ENCODE assay signal across 21 cellular contexts in genomic region chr1:13818926-13819325, GRCh38.
A peak's percentile ranks its signal among the peaks of the same experiment; 100 is the strongest.
DNase-seq lines count a peak whose midpoint lies in the region; ATAC-seq, FAIRE-seq and TF ChIP-seq lines count a peak whose summit lies in the region.
"Had no signal": no experiment of that assay in that cellular context is flagged by ENCODE, and none has a peak within 500 bp of the region (broad histone marks: within the 10 kb centered on the region; RNA-seq: fewer than 3 reads in every experiment).

No MANE protein-coding gene starts in this region.

- no peak for FAIRE-seq in K562 (lab: Jason Lieb, UNC)
- no peak for FAIRE-seq in GM19239 (lab: Jason Lieb, UNC)
- FAIRE-seq: A549, D721Med, GM12892, HTR-8/SVneo had no signal

- H3K79me2 ChIP-seq in K562 (ENCODE audit: control insufficient read depth, insufficient read depth, low read length), result no peaks in the 10 kb centered on the region

- no peak for DNase-seq in K562 (ENCODE audit: extremely low read depth in 1 of 4, low spot score in 3 of 4)
- peak; percentile 55 for DNase-seq in coronary artery (ENCODE audit: low spot score)
- peak; percentile 72 for DNase-seq in mesenteric fat pad (ENCODE audit: low spot score)
- no peak for DNase-seq in Ammon's horn (ENCODE audit: low spot score)
- no peak for DNase-seq in GM19239 (ENCODE audit: insufficient read length, low spot score)
- DNase-seq: AML-193; Caco-2; CD8-positive, alpha-beta memory T cell; DMS79; GDM1; GOT3; H7; HFFc6; KG1 had no signal

- TF ChIP-seq EP300 in K562 (IDR thresholded peaks at IDR 0.05; ENCODE audit: low read length), result no peak

- H3K4me2 ChIP-seq in K562 (ENCODE audit: insufficient read depth, low read length), result no peak overlapping the region
- H3K4me2 ChIP-seq: A549, BLaER1 had no signal

- no peak for ATAC-seq in K562
- no peak for ATAC-seq in HG02571 (IDR thresholded peaks at IDR 0.05; ENCODE audit: unreplicated experiment)
- ATAC-seq: A549, HCT116 had no signal

- peaks cover 7% of the 10 kb centered on the region; the same call in 1 of the 2 replicates for H4K20me1 ChIP-seq in K562 (replicated peaks; ENCODE audit: control insufficient read depth, insufficient read depth, low read length)

- 58% methylated on average over 7 of the region's 7 CpGs for WGBS in K562 (ENCODE audit: insufficient coverage, low coverage, missing lambda C conversion rate)

- TF ChIP-seq CTCF in K562 (IDR thresholded peaks at IDR 0.05 in 2 of 3, conservative IDR thresholded peaks at IDR 0.05 in 1 of 3; ENCODE audit: insufficient read depth in 2 of 3, low read depth in 1 of 3, low read length in 3 of 3) (no peak), coronary artery (IDR thresholded peaks at IDR 0.05) (no peak)

- H3K27ac ChIP-seq in K562 (ENCODE audit: extremely low read depth, low read depth, low read length), result no peak overlapping the region
- no peak overlapping the region for H3K27ac ChIP-seq in coronary artery
- H3K27ac ChIP-seq: A549, BLaER1 had no signal

- peaks cover 0 to 6% of the 10 kb centered on the region in 2 experiments; a peak in 2 of 5 replicates for H3K4me1 ChIP-seq in K562 (replicated peaks in 1 of 2; ENCODE audit: control insufficient read depth in 2 of 2, insufficient read depth in 2 of 2, low read length in 2 of 2)
- H3K4me1 ChIP-seq: A549, BLaER1, Caco-2 had no signal

- peaks cover 3 to 38% of the 10 kb centered on the region in 2 experiments; a peak in 3 of 5 replicates for H3K27me3 ChIP-seq in K562 (ENCODE audit: control insufficient read depth in 2 of 2, insufficient read depth in 2 of 2, low read length in 2 of 2)
- H3K27me3 ChIP-seq: BLaER1 had no signal

- CTCF ChIA-PET in K562 (lab: Yijun Ruan, JAX; ENCODE audit: low intra/inter-chr PET ratio), result no interaction called here

- intact Hi-C loops in K562 (cut with micrococcal nuclease), result no loop called here

- no peak for TF ChIP-seq RAD21 in K562 (CRISPR knock-in tag; conservative IDR thresholded peaks at IDR 0.05 in 1 of 2, IDR thresholded peaks at IDR 0.05 in 1 of 2)

- POLR2A ChIA-PET in K562 (lab: Yijun Ruan, JAX), result interaction anchor here (1.5 kb wide), 1 partner anchor 23 kb away, joined by 4 read pairs; no protein-coding TSS in a partner anchor

- no peak overlapping the region for H2AFZ ChIP-seq in K562 (ENCODE audit: low read depth, low read length)

- no peaks in the 10 kb centered on the region for H3K9me1 ChIP-seq in K562 (ENCODE audit: control insufficient read depth, insufficient read depth, low read length)

- no peaks in the 10 kb centered on the region for H3K9me3 ChIP-seq in K562 (replicated peaks; ENCODE audit: control insufficient read depth, insufficient read depth, low read depth, low read length)
- H3K9me3 ChIP-seq: A549, BLaER1, Caco-2 had no signal

- BruUV-seq in K562 (replicated peaks; lab: Mats Ljungman, UMichigan), result no TSS peak

- no peak overlapping the region for H3K9ac ChIP-seq in K562 (ENCODE audit: insufficient read depth in 1 of 2, low read depth in 2 of 2, low read length in 2 of 2)
- H3K9ac ChIP-seq: BLaER1 had no signal

- H3K36me3 ChIP-seq in K562 (ENCODE audit: control insufficient read depth, insufficient read depth, low read length), result no peaks in the 10 kb centered on the region

- in situ Hi-C loops in K562 (cut with MboI), result no loop called here

- no peak overlapping the region for H3K4me3 ChIP-seq in K562
- H3K4me3 ChIP-seq in coronary artery, result no peak overlapping the region
- H3K4me3 ChIP-seq: A549, BLaER1 had no signal

- TF ChIP-seq POLR2A in K562 (conservative IDR thresholded peaks at IDR 0.05), result no peak

TF ChIP-seq in K562, 482 proteins besides CTCF, POLR2A, EP300 and RAD21:
- TF ChIP-seq CEBPG (CRISPR knock-in tag; IDR thresholded peaks at IDR 0.05) (no peak), CEBPG (tag; conservative IDR thresholded peaks at IDR 0.05 in 1 of 2, IDR thresholded peaks at IDR 0.05 in 1 of 2) (no peak), ADNP (tag; IDR thresholded peaks at IDR 0.05) (peak; percentile 48; the same call in 1 of the 2 replicates), XRCC5 (IDR thresholded peaks at IDR 0.05; ENCODE audit: low read depth, low read length) (no peak), RBM25 (IDR thresholded peaks at IDR 0.05; ENCODE audit: low read depth, low read length, severe bottlenecking) (peak; percentile 22), WHSC1 (IDR thresholded peaks at IDR 0.05; ENCODE audit: low read length) (no peak)

Comparison
In these comparisons a context has a peak if more than half of its experiments do, and no peak if none do; other contexts are left out.
1. DNase-seq: peak in coronary artery (single experiment) and mesenteric fat pad (single experiment); none in K562 (0 of 4), Ammon's horn (single experiment) and GM19239 (single experiment).